ENCODE assay signal across 8 cellular contexts in genomic region chr7:38369816-38370493, GRCh38.
DNase-seq lines count a peak whose midpoint lies in the region; ATAC-seq and TF ChIP-seq lines count a peak whose summit lies in the region.

No MANE protein-coding gene starts in this region.

- H3K9me3 Mint-ChIP-seq in activated CD4-positive, alpha-beta memory T cell treated with anti-CD3 and anti-CD28 coated beads for 36 hours, result no peaks in the 10 kb centered on the region

- TF ChIP-seq CTCF in BJ (IDR thresholded peaks at IDR 0.05; ENCODE audit: insufficient read depth, low read depth, low read length), result peak; percentile 94

- no peak overlapping the region for H3K56ac ChIP-seq in mesendoderm (ENCODE audit: low read length)

- H2BK120ac ChIP-seq in mesendoderm (ENCODE audit: low read depth, low read length), result no peak overlapping the region

- H3K4me1 Mint-ChIP-seq in activated CD4-positive, alpha-beta memory T cell treated with anti-CD3 and anti-CD28 coated beads for 36 hours (ENCODE audit: low read depth), result peaks cover 56% of the 10 kb centered on the region

- CTCF ChIA-PET in BJ (lab: Yijun Ruan, JAX), result interaction anchor here (0.6 to 4.6 kb wide), 32 partner anchors 9 to 468 kb away, joined by 3 to 77 read pairs (median 6); no protein-coding TSS in a partner anchor
- CTCF ChIA-PET in activated CD4-positive, alpha-beta memory T cell treated with anti-CD3 and anti-CD28 coated beads for 36 hours (lab: Charles Lee), result interaction anchor here (0.6 to 6.2 kb wide), 41 partner anchors 8 to 1382 kb away, joined by 3 to 233 read pairs (median 4); partner anchors contain the start of gene STARD3NL

- H3K4ac ChIP-seq in mesendoderm (ENCODE audit: low read depth, low read length), result no peak overlapping the region

- no peaks in the 10 kb centered on the region for H3K9me3 ChIP-seq in ectodermal cell (ENCODE audit: control insufficient read depth, low read length)

- H3K36me3 ChIP-seq in BJ (ENCODE audit: control insufficient read depth, insufficient read depth, low read length), result no peaks in the 10 kb centered on the region
- no peaks in the 10 kb centered on the region for H3K36me3 ChIP-seq in ectodermal cell (ENCODE audit: control insufficient read depth, insufficient read depth, low read length)
- H3K36me3 ChIP-seq in mesendoderm (ENCODE audit: control insufficient read depth, insufficient read depth, low read length), result no peaks in the 10 kb centered on the region

- H3K4me3 ChIP-seq in BJ (ENCODE audit: low read depth, low read length) (no peak overlapping the region), ectodermal cell (ENCODE audit: insufficient read depth, low read depth, low read length) (no peak overlapping the region), mesendoderm (ENCODE audit: low read length) (no peak overlapping the region)

- ATAC-seq in HG03432 (IDR thresholded peaks at IDR 0.05; ENCODE audit: unreplicated experiment), result peak; percentile 77

- no peak overlapping the region for H2BK15ac ChIP-seq in mesendoderm (replicated peaks; ENCODE audit: low read depth)

- POLR2A ChIA-PET in BJ (lab: Charles Lee), result no interaction called here
- POLR2A ChIA-PET in activated CD4-positive, alpha-beta memory T cell treated with anti-CD3 and anti-CD28 coated beads for 36 hours (lab: Charles Lee), result no interaction called here

- H3K79me1 ChIP-seq in mesendoderm (ENCODE audit: low read length), result no peaks in the 10 kb centered on the region

- no peak for DNase-seq in BJ (ENCODE audit: low read depth)
- peak; percentile 31 for DNase-seq in GM19240 (ENCODE audit: insufficient read length, low spot score)
- peak; percentile 87 for DNase-seq in NCI-H69 (lab: John Stamatoyannopoulos, UW)
- DNase-seq in activated CD4-positive, alpha-beta memory T cell treated with anti-CD3 and anti-CD28 coated beads for 36 hours, result peak; percentile 84
- DNase-seq in mesendoderm, result peak; percentile 94
- peak; percentile 49 to 70 for DNase-seq in stimulated activated CD8-positive, alpha-beta memory T cell treated with anti-CD3 and anti-CD28 coated beads, Interleukin-15, amount 100 ng/mL, for 4 hours (ENCODE audit: low read depth in 2 of 2)

- H3K79me2 ChIP-seq in mesendoderm (ENCODE audit: control insufficient read depth, insufficient read depth, low read length), result no peaks in the 10 kb centered on the region

- no peak overlapping the region for H3K23ac ChIP-seq in mesendoderm (ENCODE audit: low read length)

- H3K4me1 ChIP-seq in ectodermal cell (ENCODE audit: control insufficient read depth, insufficient read depth, low read length) (no peaks in the 10 kb centered on the region), mesendoderm (ENCODE audit: control insufficient read depth, low read depth, low read length) (no peaks in the 10 kb centered on the region)

- no peak overlapping the region for H3K4me2 ChIP-seq in mesendoderm (ENCODE audit: low read length)

- H4K8ac ChIP-seq in mesendoderm (ENCODE audit: low read depth, low read length), result no peak overlapping the region

- no peaks in the 10 kb centered on the region for H3K27me3 Mint-ChIP-seq in activated CD4-positive, alpha-beta memory T cell treated with anti-CD3 and anti-CD28 coated beads for 36 hours

- H3K27me3 ChIP-seq in BJ (ENCODE audit: control insufficient read depth, insufficient read depth, low read length), result no peaks in the 10 kb centered on the region; the same call in 1 of the 2 replicates
- H3K27me3 ChIP-seq in ectodermal cell (ENCODE audit: control insufficient read depth, insufficient read depth, low read length, poor library complexity, severe bottlenecking), result no peaks in the 10 kb centered on the region
- no peaks in the 10 kb centered on the region for H3K27me3 ChIP-seq in mesendoderm (ENCODE audit: insufficient read depth, low read length, poor library complexity)

- no peak overlapping the region for H3K4me3 Mint-ChIP-seq in activated CD4-positive, alpha-beta memory T cell treated with anti-CD3 and anti-CD28 coated beads for 36 hours

- H3K27ac Mint-ChIP-seq in activated CD4-positive, alpha-beta memory T cell treated with anti-CD3 and anti-CD28 coated beads for 36 hours, result peak overlapping the region; percentile 29

- no peak overlapping the region for H2AK5ac ChIP-seq in mesendoderm (ENCODE audit: low read length)

- H3K36me3 Mint-ChIP-seq in activated CD4-positive, alpha-beta memory T cell treated with anti-CD3 and anti-CD28 coated beads for 36 hours, result no peaks in the 10 kb centered on the region

- no peak overlapping the region for H2BK5ac ChIP-seq in mesendoderm (ENCODE audit: low read length)

- intact Hi-C loops in activated CD4-positive, alpha-beta memory T cell treated with anti-CD3 and anti-CD28 coated beads for 36 hours (cut with micrococcal nuclease), result loop anchor here (2.0 to 10.0 kb wide), 3 partner anchors 191 to 585 kb away; partner anchors contain the start of gene STARD3NL

- no peak overlapping the region for H4K5ac ChIP-seq in mesendoderm (ENCODE audit: low read length)

- H3K9ac ChIP-seq in mesendoderm (ENCODE audit: low read length), result no peak overlapping the region

- 36% methylated on average over 8 of the region's 8 CpGs for WGBS in ectodermal cell, 2 experiments
- WGBS in mesendoderm (ENCODE audit: extremely low coverage, insufficient coverage, low lambda C conversion rate), result no CpG with 5 or more reads among the region's 8 CpGs

- no peak overlapping the region for H3K18ac ChIP-seq in mesendoderm (ENCODE audit: low read length)

- peak overlapping the region; percentile 21 for H3K27ac ChIP-seq in ectodermal cell (ENCODE audit: insufficient read depth, low read depth, low read length, poor library complexity, severe bottlenecking)
- H3K27ac ChIP-seq in mesendoderm (ENCODE audit: low read depth, low read length), result no peak overlapping the region
